In genomic region chr4:7102516-7102909, GRCh38 we compare ENCODE assay signal across 8 cellular contexts. TPM values are rescaled to one million over a fixed set of nuclear protein-coding genes. Genes with fewer than 3 reads are reported as not detected.
DNase-seq lines count a peak whose midpoint lies in the region; ATAC-seq and TF ChIP-seq lines count a peak whose summit lies in the region.
"Not testable (repeated sequence)": the region's sequence is repeated elsewhere in the genome, so short reads cannot be mapped to it uniquely, and the experiment has no call there.

No MANE protein-coding gene starts in this region.

- not testable (repeated sequence) for H2AFZ ChIP-seq in SU-DHL-6 (ENCODE audit: low read depth, low read length, severe bottlenecking)

- not testable (repeated sequence) for H3K27ac Mint-ChIP-seq in HFFc6; activated naive CD8-positive, alpha-beta T cell treated with anti-CD3 and anti-CD28 coated beads for 36 hours; immature natural killer cell; neural crest cell (ENCODE audit: unreplicated experiment); stimulated activated naive CD8-positive, alpha-beta T cell treated with anti-CD3 and anti-CD28 coated beads, Interleukin-15, Interleukin-2, amounts not matched to agents 100 ng/mL and 50 ng/mL, for 24 hours
- peak overlapping the region; percentile 65 to 74 for H3K27ac Mint-ChIP-seq in effector memory CD8-positive, alpha-beta T cell

- H3K4me2 ChIP-seq in SU-DHL-6 (ENCODE audit: low read depth, low read length, poor library complexity, severe bottlenecking), result peak overlapping the region; percentile 36

- not testable (repeated sequence) for H3K27ac ChIP-seq in SU-DHL-6 (ENCODE audit: low read depth, low read length)

- not testable (repeated sequence) for H3F3A ChIP-seq in SU-DHL-6 (ENCODE audit: insufficient read depth)

- H3K4me3 Mint-ChIP-seq in HFFc6 (peak overlapping the region; percentile 96), immature natural killer cell (peak overlapping the region; percentile 87 to 91 (median 87)), neural crest cell (peak overlapping the region; percentile 88)
- H3K4me3 Mint-ChIP-seq in activated naive CD8-positive, alpha-beta T cell treated with anti-CD3 and anti-CD28 coated beads for 36 hours, result peak overlapping the region; percentile 93
- peak overlapping the region; percentile 84 to 88 for H3K4me3 Mint-ChIP-seq in effector memory CD8-positive, alpha-beta T cell
- peak overlapping the region; percentile 85 for H3K4me3 Mint-ChIP-seq in stimulated activated naive CD8-positive, alpha-beta T cell treated with anti-CD3 and anti-CD28 coated beads, Interleukin-15, Interleukin-2, amounts not matched to agents 100 ng/mL and 50 ng/mL, for 24 hours

- not testable (repeated sequence) for H3K9me2 ChIP-seq in SU-DHL-6 (replicated peaks; ENCODE audit: insufficient read depth, low read length)

- not testable (repeated sequence) for H3K27me3 ChIP-seq in SU-DHL-6 (ENCODE audit: low read length)

- not testable (repeated sequence) for H3K9ac ChIP-seq in SU-DHL-6 (ENCODE audit: low read length)

- not testable (repeated sequence) for H3K79me2 ChIP-seq in SU-DHL-6 (ENCODE audit: insufficient read depth, low read length)

- peak; percentile 3 for ATAC-seq in effector memory CD8-positive, alpha-beta T cell (replicated peaks)

- TF ChIP-seq CTCF in AG10803 (conservative IDR thresholded peaks at IDR 0.05; ENCODE audit: low read length); HFFc6 (IDR thresholded peaks at IDR 0.05); SU-DHL-6 (IDR thresholded peaks at IDR 0.05; ENCODE audit: insufficient read depth, low read length, poor library complexity, severe bottlenecking); neural crest cell (conservative IDR thresholded peaks at IDR 0.05): not testable (repeated sequence)

- peaks cover 16% of the 10 kb centered on the region for H3K4me1 Mint-ChIP-seq in HFFc6 (ENCODE audit: low read depth)
- peaks cover 11% of the 10 kb centered on the region for H3K4me1 Mint-ChIP-seq in activated naive CD8-positive, alpha-beta T cell treated with anti-CD3 and anti-CD28 coated beads for 36 hours
- peaks cover 8 to 14% of the 10 kb centered on the region in 2 donors for H3K4me1 Mint-ChIP-seq in effector memory CD8-positive, alpha-beta T cell (ENCODE audit: low read depth in 2 of 2)
- H3K4me1 Mint-ChIP-seq in immature natural killer cell, result peaks cover 22 to 24% of the 10 kb centered on the region in 2 donors
- peaks cover 13% of the 10 kb centered on the region for H3K4me1 Mint-ChIP-seq in neural crest cell
- H3K4me1 Mint-ChIP-seq in stimulated activated naive CD8-positive, alpha-beta T cell treated with anti-CD3 and anti-CD28 coated beads, Interleukin-15, Interleukin-2, amounts not matched to agents 100 ng/mL and 50 ng/mL, for 24 hours (ENCODE audit: low read depth), result peaks cover 12% of the 10 kb centered on the region

- DNase-seq in AG10803 (ENCODE audit: low read depth); HFFc6; activated naive CD8-positive, alpha-beta T cell treated with anti-CD3 and anti-CD28 coated beads for 36 hours; effector memory CD8-positive, alpha-beta T cell; immature natural killer cell; neural crest cell (ENCODE audit: low read depth, low spot score): not testable (repeated sequence)

- H4K20me1 ChIP-seq in SU-DHL-6 (ENCODE audit: low read depth, low read length), result not testable (repeated sequence)

- H3K9me3 Mint-ChIP-seq in HFFc6; activated naive CD8-positive, alpha-beta T cell treated with anti-CD3 and anti-CD28 coated beads for 36 hours; effector memory CD8-positive, alpha-beta T cell; immature natural killer cell; neural crest cell; stimulated activated naive CD8-positive, alpha-beta T cell treated with anti-CD3 and anti-CD28 coated beads, Interleukin-15, Interleukin-2, amounts not matched to agents 100 ng/mL and 50 ng/mL, for 24 hours: not testable (repeated sequence)

- H3K27me3 Mint-ChIP-seq in HFFc6 (ENCODE audit: insufficient read depth), result peaks cover 32% of the 10 kb centered on the region
- H3K27me3 Mint-ChIP-seq in activated naive CD8-positive, alpha-beta T cell treated with anti-CD3 and anti-CD28 coated beads for 36 hours; effector memory CD8-positive, alpha-beta T cell; immature natural killer cell (ENCODE audit: low read depth in 3 of 3); neural crest cell (ENCODE audit: low read depth); stimulated activated naive CD8-positive, alpha-beta T cell treated with anti-CD3 and anti-CD28 coated beads, Interleukin-15, Interleukin-2, amounts not matched to agents 100 ng/mL and 50 ng/mL, for 24 hours: not testable (repeated sequence)

- not testable (repeated sequence) for H3K36me3 ChIP-seq in SU-DHL-6 (ENCODE audit: low read length)

- peak overlapping the region; percentile 78 for H3K4me3 ChIP-seq in AG10803 (ENCODE audit: low read length)
- not testable (repeated sequence) for H3K4me3 ChIP-seq in SU-DHL-6 (ENCODE audit: insufficient read depth, low read length, poor library complexity, severe bottlenecking)

- not testable (repeated sequence) for H3K9me3 ChIP-seq in SU-DHL-6 (ENCODE audit: insufficient read depth, low read length)

- not testable (repeated sequence) for H3K36me3 Mint-ChIP-seq in HFFc6 (ENCODE audit: low read depth); activated naive CD8-positive, alpha-beta T cell treated with anti-CD3 and anti-CD28 coated beads for 36 hours; effector memory CD8-positive, alpha-beta T cell (ENCODE audit: insufficient read depth); immature natural killer cell; neural crest cell (ENCODE audit: low read depth); stimulated activated naive CD8-positive, alpha-beta T cell treated with anti-CD3 and anti-CD28 coated beads, Interleukin-15, Interleukin-2, amounts not matched to agents 100 ng/mL and 50 ng/mL, for 24 hours (ENCODE audit: low read depth)

RNA-seq across cellular contexts. Expression of gene GRPEL1, which starts 34.6 kb away (rescaled TPM):
- 10 to 100 TPM; 43.1 to 62.1 (median 45.3) TPM for total RNA-seq in HFFc6 (2021; fragmentation: NEBNext Ultra II Directional; extraction: Animal tissue kit (Norgen Biotek cat#: 25700))
- total RNA-seq in activated naive CD8-positive, alpha-beta T cell treated with anti-CD3 and anti-CD28 coated beads for 36 hours, result 100 to 1,000 TPM in 1 of 2 experiments, 10 to 100 TPM in 1; 96.6 to 109 TPM
- polyA plus RNA-seq in immature natural killer cell, result 10 to 100 TPM; 40.4 to 58.9 (median 41.8) TPM
- 26.6 and 28.2 TPM in 2 replicates for total RNA-seq in neural crest cell

RNA-seq across cellular contexts. Expression of gene TADA2B, which starts 59.3 kb away (rescaled TPM):
- 10 to 100 TPM; 15.5 to 19.9 (median 17.9) TPM for total RNA-seq in HFFc6 (2021; fragmentation: NEBNext Ultra II Directional; extraction: Animal tissue kit (Norgen Biotek cat#: 25700))
- 10 to 100 TPM; 10.3 to 11.2 TPM for total RNA-seq in activated naive CD8-positive, alpha-beta T cell treated with anti-CD3 and anti-CD28 coated beads for 36 hours
- 1 to 10 TPM; 2.1 to 3.9 (median 3.0) TPM for polyA plus RNA-seq in immature natural killer cell
- total RNA-seq in neural crest cell, result 18.6 and 19.2 TPM in 2 replicates
